ENCODE assay signal across 13 cellular contexts in the genomic region with DNA sequence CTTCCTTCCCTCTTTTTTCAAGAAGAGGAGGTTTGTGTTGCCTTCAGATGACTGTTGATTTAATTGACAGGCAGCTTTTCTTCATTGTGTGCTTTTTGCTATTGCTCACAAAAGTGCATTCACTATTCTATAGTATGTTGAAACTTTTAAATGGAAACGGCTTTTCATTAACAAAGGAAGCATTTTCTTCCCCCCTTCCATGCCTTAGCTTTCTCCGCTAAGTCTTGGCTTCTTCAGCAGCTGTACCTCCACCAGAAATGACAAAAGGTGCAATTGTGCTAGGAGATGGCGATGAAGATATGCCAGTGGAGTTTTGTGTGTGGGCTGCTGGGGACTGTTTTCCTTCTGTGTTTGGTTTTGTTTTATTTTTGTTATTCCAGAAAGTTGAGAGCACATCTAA. TPM values are rescaled to one million over a fixed set of nuclear protein-coding genes. Genes with fewer than 3 reads are reported as not detected.
DNase-seq lines count a peak whose midpoint lies in the region; ATAC-seq lines count a peak whose summit lies in the region.
"Had no signal": no experiment of that assay in that cellular context is flagged by ENCODE, and none has a peak within 500 bp of the region (broad histone marks: within the 10 kb centered on the region; RNA-seq: fewer than 3 reads in every experiment).

No MANE protein-coding gene starts in this region.

- no peaks in the 10 kb centered on the region for H3K79me2 ChIP-seq in ACC112 (ENCODE audit: control insufficient read depth, insufficient read depth, low read length, unreplicated experiment)

- H3K4me3 Mint-ChIP-seq in CD8-positive, alpha-beta memory T cell = no peak overlapping the region

- H3K36me3 Mint-ChIP-seq in CD8-positive, alpha-beta memory T cell = peaks cover 5 to 28% (median 17%) of the 10 kb centered on the region in 3 donors

- no peaks in the 10 kb centered on the region for H3K9me3 ChIP-seq in neuron (ENCODE audit: low read length)
- H3K9me3 ChIP-seq in CD8-positive, alpha-beta memory T cell (ENCODE audit: low read length) = no peaks in the 10 kb centered on the region

- H3K4me1 ChIP-seq in ACC112 (ENCODE audit: control insufficient read depth, insufficient read depth, low read length, unreplicated experiment) (peaks cover 35% of the 10 kb centered on the region), neuron (ENCODE audit: insufficient read depth, low read length) (peaks cover 37% of the 10 kb centered on the region)
- no peaks in the 10 kb centered on the region for H3K4me1 ChIP-seq in CD8-positive, alpha-beta memory T cell (ENCODE audit: insufficient read depth, low read length)

- ATAC-seq in GM19395 (IDR thresholded peaks at IDR 0.05; ENCODE audit: unreplicated experiment) (no peak), GM18867 (IDR thresholded peaks at IDR 0.05; ENCODE audit: unreplicated experiment) (no peak)

- H3K4me1 Mint-ChIP-seq in CD8-positive, alpha-beta memory T cell = peaks cover 20 to 24% (median 24%) of the 10 kb centered on the region in 3 donors

- H3K27ac Mint-ChIP-seq in CD8-positive, alpha-beta memory T cell = peak overlapping the region in 1 of 8 donors; percentile 22

- H3K4me3 ChIP-seq in ACC112 (ENCODE audit: low read depth, low read length) (no peak overlapping the region), neuron (ENCODE audit: low read length) (peak overlapping the region; percentile 19)
- no peak overlapping the region for H3K4me3 ChIP-seq in CD8-positive, alpha-beta memory T cell (ENCODE audit: low read length)

- H3K36me3 ChIP-seq in ACC112 (ENCODE audit: insufficient read depth, low read length) = 0 out of 2 replicates have a peak, but pooled peaks cover 6% of the 10 kb centered on the region
- H3K36me3 ChIP-seq in neuron (ENCODE audit: insufficient read depth, low read length) = no peaks in the 10 kb centered on the region
- no peaks in the 10 kb centered on the region for H3K36me3 ChIP-seq in CD8-positive, alpha-beta memory T cell (ENCODE audit: insufficient read depth, low read length)

- no peak overlapping the region for H2AFZ ChIP-seq in ACC112 (ENCODE audit: low read length, unreplicated experiment)
- H2AFZ ChIP-seq in neuron (ENCODE audit: low read depth, low read length) = peak overlapping the region; percentile 44

- no peaks in the 10 kb centered on the region for H3K9me3 Mint-ChIP-seq in CD8-positive, alpha-beta memory T cell

- H3K27me3 ChIP-seq in ACC112 (ENCODE audit: insufficient read depth, low read length) (no peaks in the 10 kb centered on the region), neuron (ENCODE audit: insufficient read depth, low read length) (no peaks in the 10 kb centered on the region)
- no peaks in the 10 kb centered on the region for H3K27me3 ChIP-seq in CD8-positive, alpha-beta memory T cell (ENCODE audit: insufficient read depth, low read length, poor library complexity, severe bottlenecking)

- CTCF ChIA-PET in CD8-positive, alpha-beta memory T cell (lab: Charles Lee) = no interaction called here

- no peaks in the 10 kb centered on the region for H3K27me3 Mint-ChIP-seq in CD8-positive, alpha-beta memory T cell

- H3K27ac ChIP-seq in ACC112 (ENCODE audit: low read depth, low read length) (peak overlapping the region; percentile 84), epithelial cell of prostate (peak overlapping the region; percentile 99)
- H3K27ac ChIP-seq in CD8-positive, alpha-beta memory T cell (ENCODE audit: low read depth, low read length) = no peak overlapping the region

- POLR2A ChIA-PET in CD8-positive, alpha-beta memory T cell (lab: Charles Lee) = no interaction called here

- DNase-seq in RPMI7951 (ENCODE audit: low read depth) = peak; percentile 47
- no peak for DNase-seq in epithelial cell of prostate (ENCODE audit: low read depth, low spot score)
- DNase-seq in NCI-H146 treated with DMSO at 0.1 percent for 48 hours (lab: John Stamatoyannopoulos, UW; ENCODE audit: unreplicated experiment) = no peak
- no peak for DNase-seq in CD8-positive, alpha-beta memory T cell
- DNase-seq: H7, NCI-H2081, NCI-H748 treated with DMSO at 0.1 percent for 48 hours, RPMI8226, T1000 had no signal

RNA-seq across cellular contexts. Expression of gene TAF1B, which starts 52.9 kb away (rescaled TPM):
- total RNA-seq in RPMI7951 (2014; rRNA removed; shearing (Covaris generic)) = 40.9 and 49.6 TPM in 2 replicates
- total RNA-seq in CD8-positive, alpha-beta memory T cell = 10 to 100 TPM; 20.6 to 24.3 TPM
- polyA plus RNA-seq in CD8-positive, alpha-beta memory T cell = 19.1 TPM

RNA-seq across cellular contexts. Expression of gene GRHL1, which starts 55.3 kb away (rescaled TPM):
- total RNA-seq in RPMI7951 (2014; rRNA removed; shearing (Covaris generic)) = 0.36 and 0.68 TPM in 2 replicates
- total RNA-seq in CD8-positive, alpha-beta memory T cell = under 1 TPM; 0.88 to 0.93 TPM
- polyA plus RNA-seq in CD8-positive, alpha-beta memory T cell = 0.12 TPM
